14 cellular contexts compared by ENCODE assay signal in genomic region chr3:24303057-24303754, GRCh38.
"Had no signal": no experiment of that assay in that cellular context is flagged by ENCODE, and none has a peak within 500 bp of the region (broad histone marks: within the 10 kb centered on the region; RNA-seq: fewer than 3 reads in every experiment).

No MANE protein-coding gene starts in this region.

- H3K4me1 ChIP-seq: testis had no signal

- H3K4me3 ChIP-seq: gastrocnemius medialis, neural progenitor cell, ovary, testis had no signal

- FAIRE-seq: colon had no signal

- DNase-seq: activated B cell treated with CpG ODN at 0.5 μM for 24 hours; activated CD4-positive, alpha-beta T cell treated with anti-CD3 and anti-CD28 coated beads, Interleukin-2, amount 10 ng/mL, durations not matched to agents 24 days and 14 days; activated CD8-positive, alpha-beta memory T cell treated with anti-CD3 and anti-CD28 coated beads for 24 hours; activated naive CD4-positive, alpha-beta T cell treated with anti-CD3 and anti-CD28 coated beads for 36 hours; gastrocnemius medialis; kidney; left ventricle myocardium superior; ovary; stimulated activated CD4-positive, alpha-beta T cell treated with anti-CD3 and anti-CD28 coated beads, Interleukin-15, amount 100 ng/mL, for 24 hours; stimulated activated CD4-positive, alpha-beta T cell treated with anti-CD3 and anti-CD28 coated beads, Interleukin-4, amount 100 ng/mL, for 24 hours; testis had no signal

- H3K9ac ChIP-seq: neural progenitor cell had no signal

- ATAC-seq: gastrocnemius medialis, left ventricle myocardium superior had no signal

- H3K36me3 ChIP-seq: gastrocnemius medialis, neural progenitor cell, ovary had no signal

- H3K9me3 Mint-ChIP-seq: activated B cell treated with CpG ODN at 0.5 μM for 24 hours; activated CD4-positive, alpha-beta T cell treated with anti-CD3 and anti-CD28 coated beads, Interleukin-2, amount 10 ng/mL, durations not matched to agents 24 days and 14 days; activated naive CD4-positive, alpha-beta T cell treated with anti-CD3 and anti-CD28 coated beads for 36 hours; neural progenitor cell; stimulated activated naive CD8-positive, alpha-beta T cell treated with anti-CD3 and anti-CD28 coated beads, Interleukin-15, Interleukin-2, amounts not matched to agents 100 ng/mL and 50 ng/mL, for 24 hours had no signal

- H3K27me3 Mint-ChIP-seq: activated B cell treated with CpG ODN at 0.5 μM for 24 hours; activated CD4-positive, alpha-beta T cell treated with anti-CD3 and anti-CD28 coated beads, Interleukin-2, amount 10 ng/mL, durations not matched to agents 24 days and 14 days; stimulated activated naive CD8-positive, alpha-beta T cell treated with anti-CD3 and anti-CD28 coated beads, Interleukin-15, Interleukin-2, amounts not matched to agents 100 ng/mL and 50 ng/mL, for 24 hours had no signal

- H3K9me3 ChIP-seq: gastrocnemius medialis, ovary, testis had no signal

- H3K27ac Mint-ChIP-seq: activated B cell treated with CpG ODN at 0.5 μM for 24 hours; activated CD4-positive, alpha-beta T cell treated with anti-CD3 and anti-CD28 coated beads, Interleukin-2, amount 10 ng/mL, durations not matched to agents 24 days and 14 days; activated naive CD4-positive, alpha-beta T cell treated with anti-CD3 and anti-CD28 coated beads for 36 hours; neural progenitor cell; stimulated activated naive CD8-positive, alpha-beta T cell treated with anti-CD3 and anti-CD28 coated beads, Interleukin-15, Interleukin-2, amounts not matched to agents 100 ng/mL and 50 ng/mL, for 24 hours had no signal

- H3K27me3 ChIP-seq: gastrocnemius medialis, neural progenitor cell, ovary, testis had no signal

- H3K4me1 Mint-ChIP-seq: activated B cell treated with CpG ODN at 0.5 μM for 24 hours; activated CD4-positive, alpha-beta T cell treated with anti-CD3 and anti-CD28 coated beads, Interleukin-2, amount 10 ng/mL, durations not matched to agents 24 days and 14 days had no signal

- H3K36me3 Mint-ChIP-seq: neural progenitor cell had no signal

- H3K4me2 ChIP-seq: neural progenitor cell had no signal

- H3K27ac ChIP-seq: gastrocnemius medialis, neural progenitor cell, ovary, testis had no signal

- H3K4me3 Mint-ChIP-seq: activated B cell treated with CpG ODN at 0.5 μM for 24 hours; activated CD4-positive, alpha-beta T cell treated with anti-CD3 and anti-CD28 coated beads, Interleukin-2, amount 10 ng/mL, durations not matched to agents 24 days and 14 days; activated naive CD4-positive, alpha-beta T cell treated with anti-CD3 and anti-CD28 coated beads for 36 hours; neural progenitor cell; stimulated activated naive CD8-positive, alpha-beta T cell treated with anti-CD3 and anti-CD28 coated beads, Interleukin-15, Interleukin-2, amounts not matched to agents 100 ng/mL and 50 ng/mL, for 24 hours had no signal

- H2AFZ ChIP-seq: neural progenitor cell had no signal
